17 cellular contexts compared by ENCODE assay signal in the genomic region with DNA sequence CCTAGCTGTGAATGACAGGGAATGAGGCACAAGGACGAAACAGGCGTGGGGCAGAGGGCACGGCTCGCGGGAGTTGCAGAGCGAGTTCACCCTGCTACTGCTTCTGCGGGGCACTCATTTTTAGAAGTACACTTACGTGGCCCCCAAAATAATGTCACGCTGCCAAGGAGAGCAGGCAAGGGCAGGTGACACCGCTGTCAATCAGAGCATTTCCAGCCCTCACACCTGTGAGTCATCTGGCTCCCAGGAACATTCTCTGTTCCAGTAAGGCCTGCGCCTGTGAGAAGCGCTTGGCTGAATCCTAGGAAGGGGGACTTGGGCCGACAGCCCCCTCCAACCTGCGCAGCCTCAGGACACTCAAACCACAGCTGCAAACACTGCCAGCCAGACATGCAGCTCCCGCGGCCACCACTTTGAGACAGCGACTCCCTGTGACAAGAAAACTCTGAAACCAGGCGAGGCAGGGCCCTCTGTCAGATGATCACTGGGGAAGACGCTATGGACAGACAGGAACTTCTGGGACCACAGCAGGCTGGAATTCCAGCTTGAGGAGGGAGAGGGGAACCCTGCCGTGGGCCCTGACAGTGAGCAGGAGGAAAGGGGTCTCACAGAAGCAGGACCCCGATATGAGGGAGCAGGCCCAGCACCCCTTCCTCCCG. TPM values are rescaled to one million over a fixed set of nuclear protein-coding genes. Genes with fewer than 3 reads are reported as not detected.
A peak's percentile ranks its signal among the peaks of the same experiment; 100 is the strongest.
DNase-seq lines count a peak whose midpoint lies in the region; ATAC-seq and TF ChIP-seq lines count a peak whose summit lies in the region.
"Had no signal": no experiment of that assay in that cellular context is flagged by ENCODE, and none has a peak within 500 bp of the region (broad histone marks: within the 10 kb centered on the region; RNA-seq: fewer than 3 reads in every experiment).

No MANE protein-coding gene starts in this region.

- H3K4me1 Mint-ChIP-seq in activated T-cell treated with anti-CD3 and anti-CD28 coated beads, Interleukin-2, amount 50 U/mL, for 24 hours (ENCODE audit: low read depth), result peaks cover 50% of the 10 kb centered on the region
- H3K4me1 Mint-ChIP-seq in activated T-cell treated with anti-CD3 and anti-CD28 coated beads, Interleukin-2, amount 50 U/mL, for 4 hours (ENCODE audit: low read depth), result peaks cover 25% of the 10 kb centered on the region
- H3K4me1 Mint-ChIP-seq in type B pancreatic cell (ENCODE audit: unreplicated experiment), result peaks cover 12% of the 10 kb centered on the region

- H3K4me3 Mint-ChIP-seq in activated T-cell treated with anti-CD3 and anti-CD28 coated beads, Interleukin-2, amount 50 U/mL, for 24 hours, result no peak overlapping the region
- no peak overlapping the region for H3K4me3 Mint-ChIP-seq in activated T-cell treated with anti-CD3 and anti-CD28 coated beads, Interleukin-2, amount 50 U/mL, for 4 hours
- no peak overlapping the region for H3K4me3 Mint-ChIP-seq in type B pancreatic cell
- H3K4me3 Mint-ChIP-seq: CD8-positive, alpha-beta T cell had no signal

- H3K9me3 Mint-ChIP-seq in activated T-cell treated with anti-CD3 and anti-CD28 coated beads, Interleukin-2, amount 50 U/mL, for 24 hours, result no peaks in the 10 kb centered on the region
- no peaks in the 10 kb centered on the region for H3K9me3 Mint-ChIP-seq in activated T-cell treated with anti-CD3 and anti-CD28 coated beads, Interleukin-2, amount 50 U/mL, for 4 hours
- H3K9me3 Mint-ChIP-seq in type B pancreatic cell, result no peaks in the 10 kb centered on the region
- H3K9me3 Mint-ChIP-seq: CD8-positive, alpha-beta T cell had no signal

- H3K9me3 ChIP-seq in esophagus (ENCODE audit: control insufficient read depth in 2 of 2, insufficient read depth in 1 of 2, low read depth in 1 of 2, low read length in 1 of 2), result no peaks in the 10 kb centered on the region
- H3K9me3 ChIP-seq in lung (ENCODE audit: control insufficient read depth in 2 of 2, insufficient read depth in 1 of 2, low read length in 1 of 2), result no peaks in the 10 kb centered on the region

- TF ChIP-seq CTCF in lung (IDR thresholded peaks at IDR 0.05; ENCODE audit: control extremely low read depth, extremely low read depth), result no peak
- TF ChIP-seq CTCF in type B pancreatic cell (conservative IDR thresholded peaks at IDR 0.05), result no peak

- H3K27ac Mint-ChIP-seq in activated T-cell treated with anti-CD3 and anti-CD28 coated beads, Interleukin-2, amount 50 U/mL, for 24 hours, result peak overlapping the region; percentile 18
- H3K27ac Mint-ChIP-seq in type B pancreatic cell, result peak overlapping the region; percentile 72
- H3K27ac Mint-ChIP-seq: CD8-positive, alpha-beta T cell had no signal

- peak overlapping the region; percentile 77 to 81 for H3K27ac ChIP-seq in esophagus (ENCODE audit: low read depth in 2 of 2, low read length in 1 of 2)
- H3K27ac ChIP-seq in lung (ENCODE audit: low read depth in 1 of 2, low read length in 1 of 2), result peak overlapping the region; percentile 71 to 74

- 61 to 70% methylated on average over 22 of the region's 22 CpGs for WGBS in esophagus, 2 donors
- WGBS in lung, 2 donors, result 73 to 89% methylated on average over 22 of the region's 22 CpGs

- ATAC-seq in activated T-cell treated with anti-CD3 and anti-CD28 coated beads, Interleukin-2, amount 50 U/mL, for 4 hours, result no peak
- ATAC-seq in lung (ENCODE audit: insufficient read depth, low FRiP score) (peak; percentile 70), GM18502 (IDR thresholded peaks at IDR 0.05; ENCODE audit: poor library complexity, unreplicated experiment) (no peak), HG02798 (IDR thresholded peaks at IDR 0.05; ENCODE audit: poor library complexity, unreplicated experiment) (no peak)
- ATAC-seq: CD8-positive, alpha-beta T cell had no signal

- H3K36me3 ChIP-seq in esophagus (ENCODE audit: control insufficient read depth in 2 of 2, insufficient read depth in 2 of 2, low read length in 1 of 2) (peaks cover 0 to 19% of the 10 kb centered on the region in 2 donors), lung (ENCODE audit: control insufficient read depth in 2 of 2, insufficient read depth in 2 of 2, low read length in 2 of 2) (peaks cover 0 to 7% of the 10 kb centered on the region in 2 donors)

- H3K4me1 ChIP-seq in esophagus (ENCODE audit: control insufficient read depth in 2 of 2, insufficient read depth in 2 of 2, low read length in 1 of 2) (peaks cover 4 to 23% of the 10 kb centered on the region in 2 donors), lung (ENCODE audit: control insufficient read depth in 2 of 2, insufficient read depth in 2 of 2, low read length in 2 of 2) (peaks cover 5 to 9% of the 10 kb centered on the region in 2 donors)

- no peaks in the 10 kb centered on the region for H3K27me3 Mint-ChIP-seq in activated T-cell treated with anti-CD3 and anti-CD28 coated beads, Interleukin-2, amount 50 U/mL, for 24 hours
- H3K27me3 Mint-ChIP-seq in activated T-cell treated with anti-CD3 and anti-CD28 coated beads, Interleukin-2, amount 50 U/mL, for 4 hours (ENCODE audit: low read depth), result no peaks in the 10 kb centered on the region
- no peaks in the 10 kb centered on the region for H3K27me3 Mint-ChIP-seq in type B pancreatic cell
- H3K27me3 Mint-ChIP-seq: progenitor cell of endocrine pancreas had no signal

- H3K27me3 ChIP-seq in esophagus (ENCODE audit: control insufficient read depth in 1 of 2, insufficient read depth in 2 of 2, low read length in 2 of 2) (no peaks in the 10 kb centered on the region), lung (ENCODE audit: control insufficient read depth, insufficient read depth) (no peaks in the 10 kb centered on the region)

- H3K4me3 ChIP-seq in esophagus (ENCODE audit: low read depth in 1 of 2, low read length in 2 of 2), result no peak overlapping the region
- no peak overlapping the region for H3K4me3 ChIP-seq in lung

- DNase-seq in activated T-cell treated with anti-CD3 and anti-CD28 coated beads, Interleukin-2, amount 50 U/mL, for 24 hours, result no peak
- DNase-seq in activated T-cell treated with anti-CD3 and anti-CD28 coated beads, Interleukin-2, amount 50 U/mL, for 4 hours, result no peak
- DNase-seq in lung (ENCODE audit: low spot score) (peak; percentile 60), type B pancreatic cell (ENCODE audit: extremely low spot score, unreplicated experiment) (no peak), NCI-H226 (no peak)
- DNase-seq: activated CD4-positive, alpha-beta T cell treated with anti-CD3 and anti-CD28 coated beads, Interleukin-2, amount 50 U/mL, for 1 hour; CD8-positive, alpha-beta T cell; dermis blood vessel endothelial cell; EL; NCI-H1930; stimulated activated CD4-positive, alpha-beta T cell treated with anti-CD3 and anti-CD28 coated beads, Interleukin-2, amount 100 ng/mL, for 24 hours; stimulated activated CD8-positive, alpha-beta memory T cell treated with anti-CD3 and anti-CD28 coated beads, Interleukin-4, amount 100 ng/mL, for 48 hours; T-helper 2 cell had no signal

- H3K36me3 Mint-ChIP-seq in activated T-cell treated with anti-CD3 and anti-CD28 coated beads, Interleukin-2, amount 50 U/mL, for 24 hours (ENCODE audit: low read depth), result peaks cover 66% of the 10 kb centered on the region
- peaks cover 5% of the 10 kb centered on the region for H3K36me3 Mint-ChIP-seq in activated T-cell treated with anti-CD3 and anti-CD28 coated beads, Interleukin-2, amount 50 U/mL, for 4 hours (ENCODE audit: insufficient read depth)
- peaks cover 4% of the 10 kb centered on the region for H3K36me3 Mint-ChIP-seq in type B pancreatic cell

RNA-seq across cellular contexts. Expression of gene DOT1L, which starts 12.7 kb away (rescaled TPM):
- total RNA-seq in activated T-cell treated with anti-CD3 and anti-CD28 coated beads, Interleukin-2, amount 50 U/mL, for 4 hours, result 10 to 100 TPM; 89.3 to 96.0 (median 94.0) TPM
- 10 to 100 TPM in 1 of 2 donors, 1 to 10 TPM in 1; 7.6 to 17.9 TPM for polyA plus RNA-seq in esophagus
- 10 to 100 TPM; 20.4 to 46.4 TPM for total RNA-seq in lung
- polyA plus RNA-seq in lung, result 10 to 100 TPM; 13.0 to 19.2 TPM
- total RNA-seq in type B pancreatic cell (ENCODE audit: low replicate concordance), result 68.8 and 76.3 TPM in 2 replicates

RNA-seq across cellular contexts. Expression of gene AP3D1, which starts 25.1 kb away (rescaled TPM):
- total RNA-seq in activated T-cell treated with anti-CD3 and anti-CD28 coated beads, Interleukin-2, amount 50 U/mL, for 4 hours, result 100 to 1,000 TPM in 2 of 3 donors, 10 to 100 TPM in 1; 91.9 to 109 (median 108) TPM
- polyA plus RNA-seq in esophagus (10 to 100 TPM; 50.8 to 64.5 TPM), lung (100 to 1,000 TPM in 1 of 2 donors, 10 to 100 TPM in 1; 55.3 to 101 TPM)
- total RNA-seq in lung (100 to 1,000 TPM in 1 of 2 donors, 10 to 100 TPM in 1; 69.9 to 144 TPM), type B pancreatic cell (ENCODE audit: low replicate concordance) (127 and 139 TPM in 2 replicates)

RNA-seq across cellular contexts. Expression of gene PLEKHJ1, which starts 59.7 kb away (rescaled TPM):
- 10 to 100 TPM; 69.0 to 92.2 (median 71.4) TPM for total RNA-seq in activated T-cell treated with anti-CD3 and anti-CD28 coated beads, Interleukin-2, amount 50 U/mL, for 4 hours
- 10 to 100 TPM; 55.5 to 59.5 TPM for polyA plus RNA-seq in esophagus
- total RNA-seq in lung, result 10 to 100 TPM; 64.4 to 64.6 TPM
- 10 to 100 TPM; 70.1 to 76.4 TPM for polyA plus RNA-seq in lung
- total RNA-seq in type B pancreatic cell (ENCODE audit: low replicate concordance), result 107 and 131 TPM in 2 replicates
